In the genomic region with DNA sequence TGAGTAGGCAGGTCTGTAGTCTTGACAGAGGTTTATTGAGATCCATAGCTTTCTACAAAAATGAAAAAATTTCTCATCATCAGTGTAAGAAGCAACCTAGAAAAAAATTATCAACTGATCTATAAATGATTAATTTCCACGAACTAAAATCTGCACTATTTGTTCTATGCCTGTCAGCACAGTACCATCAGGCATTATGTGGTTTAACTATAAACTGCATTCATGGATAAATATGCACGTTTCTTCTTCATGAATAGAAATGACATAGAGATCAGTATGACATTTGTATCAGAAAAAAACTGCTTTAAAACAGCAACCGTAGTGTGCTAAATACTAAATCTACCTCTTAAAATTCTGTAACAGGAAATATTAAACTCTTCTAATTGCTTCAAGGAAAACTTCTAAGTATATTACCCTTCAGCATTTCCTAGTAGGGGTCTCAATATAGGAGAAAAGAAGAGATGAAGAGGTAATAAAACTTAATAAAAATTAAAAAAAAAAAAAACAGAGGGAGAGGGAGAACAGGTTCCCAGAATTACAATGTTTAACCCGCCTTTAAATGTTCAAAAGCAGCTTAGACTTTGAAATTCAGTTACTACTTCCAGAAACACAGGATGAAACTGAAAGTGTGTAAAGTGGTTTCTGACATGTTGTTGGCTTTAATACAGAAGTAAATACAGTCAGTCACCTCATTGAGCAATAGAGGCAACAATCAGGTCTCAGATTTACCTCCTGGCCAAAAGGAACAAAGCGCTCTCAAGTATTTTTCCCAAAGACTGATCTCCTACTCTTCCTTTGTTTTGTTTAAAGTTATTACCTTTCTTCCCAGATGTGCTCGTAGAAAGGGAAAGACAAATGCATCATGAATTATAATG, we compare ENCODE assay signal across 1 cellular context.
TF ChIP-seq lines count a peak whose summit lies in the region.

No MANE protein-coding gene starts in this region.

TF ChIP-seq in WTC11, 78 proteins besides CTCF, POLR2A, EP300 and RAD21 (continued from another document):
- TF ChIP-seq, protein P1, sequence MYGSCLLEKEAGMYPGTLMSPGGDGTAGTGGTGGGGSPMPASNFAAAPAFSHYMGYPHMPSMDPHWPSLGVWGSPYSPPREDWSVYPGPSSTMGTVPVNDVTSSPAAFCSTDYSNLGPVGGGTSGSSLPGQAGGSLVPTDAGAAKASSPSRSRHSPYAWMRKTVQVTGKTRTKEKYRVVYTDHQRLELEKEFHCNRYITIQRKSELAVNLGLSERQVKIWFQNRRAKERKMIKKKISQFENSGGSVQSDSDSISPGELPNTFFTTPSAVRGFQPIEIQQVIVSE (CRISPR knock-in tag; IDR thresholded peaks at IDR 0.05; ENCODE audit: borderline replicate concordance) = no peak
- TF ChIP-seq CREM (CRISPR knock-in tag; IDR thresholded peaks at IDR 0.05) (no peak), ETV6 (CRISPR knock-in tag; IDR thresholded peaks at IDR 0.05) (no peak), ELF4 (CRISPR knock-in tag; IDR thresholded peaks at IDR 0.05; ENCODE audit: low read depth) (no peak), TEAD4 (CRISPR knock-in tag; IDR thresholded peaks at IDR 0.05) (no peak)
